Comparison of ENCODE assay signal across 24 cellular contexts in genomic region chr15:66960519-66960918, GRCh38.
DNase-seq lines count a peak whose midpoint lies in the region; ATAC-seq, FAIRE-seq and TF ChIP-seq lines count a peak whose summit lies in the region.
"Had no signal": no experiment of that assay in that cellular context is flagged by ENCODE, and none has a peak within 500 bp of the region (broad histone marks: within the 10 kb centered on the region; RNA-seq: fewer than 3 reads in every experiment).

No MANE protein-coding gene starts in this region.

- no peak for TF ChIP-seq EP300 in HepG2 (IDR thresholded peaks at IDR 0.05; ENCODE audit: low read depth in 2 of 2, low read length in 2 of 2)
- no peak for TF ChIP-seq EP300 in HepG2 (CRISPR knock-in tag; IDR thresholded peaks at IDR 0.05; ENCODE audit: borderline replicate concordance)
- TF ChIP-seq EP300 in K562 (IDR thresholded peaks at IDR 0.05; ENCODE audit: low read length): no peak

- POLR2A ChIA-PET in HepG2 (lab: Yijun Ruan, JAX) (no interaction called here), K562 (lab: Yijun Ruan, JAX) (no interaction called here)

- in situ Hi-C loops in HepG2 (cut with HindIII; ENCODE audit: extremely low pct_ligation_motif_present, low pct_unique_long_range_greater_than_20kb) (no loop called here), K562 (cut with MboI) (no loop called here)

- H3K27ac Mint-ChIP-seq in stimulated activated effector memory CD8-positive, alpha-beta T cell treated with anti-CD3 and anti-CD28 coated beads, Interleukin-12 subunit alpha, Interleukin-12 subunit beta, amount 100 ng/mL, for 72 hours: peak overlapping the region; percentile 74
- H3K27ac Mint-ChIP-seq: CD4-positive, alpha-beta T cell; HFFc6 had no signal

- TF ChIP-seq POLR2A in HepG2 (IDR thresholded peaks at IDR 0.05; ENCODE audit: insufficient read depth in 1 of 2, low read depth in 2 of 2, low read length in 2 of 2): no peak
- TF ChIP-seq POLR2A in right lobe of liver (IDR thresholded peaks at IDR 0.05): no peak
- no peak for TF ChIP-seq POLR2A in K562 (conservative IDR thresholded peaks at IDR 0.05)

- ATAC-seq in HepG2 (no peak), right lobe of liver (no peak), K562 (no peak)
- no peak for ATAC-seq in stimulated activated effector memory CD8-positive, alpha-beta T cell treated with anti-CD3 and anti-CD28 coated beads, Interleukin-12 subunit alpha, Interleukin-12 subunit beta, amount 100 ng/mL, for 72 hours

- DNase-seq in HepG2 (ENCODE audit: low spot score) (no peak), right lobe of liver (no peak), K562 (ENCODE audit: extremely low read depth in 1 of 4, low spot score in 3 of 4) (no peak), iPS-NIHi7 (ENCODE audit: extremely low spot score) (no peak), A172 (ENCODE audit: low spot score) (no peak)
- DNase-seq in stimulated activated effector memory CD8-positive, alpha-beta T cell treated with anti-CD3 and anti-CD28 coated beads, Interleukin-12 subunit alpha, Interleukin-12 subunit beta, amount 100 ng/mL, for 72 hours (ENCODE audit: low spot score in 2 of 2): no peak
- DNase-seq: ACHN; AML-193; BE2C; CD4-positive, alpha-beta T cell; CD8-positive, alpha-beta memory T cell; DMS 273 treated with DMSO at 0.1 percent for 48 hours; DMS79; EL; GOT3; HFFc6 had no signal

- BruUV-seq in HepG2 (replicated peaks; lab: Mats Ljungman, UMichigan) (no TSS peak), K562 (replicated peaks; lab: Mats Ljungman, UMichigan) (no TSS peak)

- peaks cover 9% of the 10 kb centered on the region for H3K4me1 Mint-ChIP-seq in stimulated activated effector memory CD8-positive, alpha-beta T cell treated with anti-CD3 and anti-CD28 coated beads, Interleukin-12 subunit alpha, Interleukin-12 subunit beta, amount 100 ng/mL, for 72 hours
- H3K4me1 Mint-ChIP-seq: CD8-positive, alpha-beta memory T cell had no signal

- WGBS in HepG2 (ENCODE audit: low lambda C conversion rate): 50% methylated on average over 4 of the region's 4 CpGs
- 92% methylated on average over 4 of the region's 4 CpGs for WGBS in right lobe of liver (ENCODE audit: insufficient coverage, low coverage, low lambda C conversion rate, missing lambda C conversion rate)
- 53% methylated on average over 4 of the region's 4 CpGs for WGBS in K562 (ENCODE audit: insufficient coverage, low coverage, missing lambda C conversion rate)

- H3K9me3 ChIP-seq in HepG2 (ENCODE audit: low read length): no peaks in the 10 kb centered on the region
- no peaks in the 10 kb centered on the region for H3K9me3 ChIP-seq in right lobe of liver
- H3K9me3 ChIP-seq in K562 (replicated peaks; ENCODE audit: control insufficient read depth, insufficient read depth, low read depth, low read length): no peaks in the 10 kb centered on the region
- H3K9me3 ChIP-seq: A549; BE2C; BLaER1 treated with 17β-estradiol and CSF1 and Interleukin-3, amounts not matched to agents 10 nM and 100 nM had no signal

- intact Hi-C loops in HepG2 (cut with micrococcal nuclease; ENCODE audit: unreplicated experiment) (no loop called here), right lobe of liver (cut with DNase I) (no loop called here), K562 (cut with micrococcal nuclease) (no loop called here)

- CTCF ChIA-PET in HepG2 (lab: Yijun Ruan, JAX; ENCODE audit: low intra/inter-chr PET ratio, low total read pairs) (no interaction called here), K562 (lab: Yijun Ruan, JAX; ENCODE audit: low intra/inter-chr PET ratio) (no interaction called here)

- H3K27me3 ChIP-seq in HepG2 (ENCODE audit: control insufficient read depth in 1 of 2, insufficient read depth in 2 of 2, low read length in 2 of 2): peaks cover 8 to 38% of the 10 kb centered on the region in 2 experiments; a peak in 3 of 5 replicates
- no peaks in the 10 kb centered on the region for H3K27me3 ChIP-seq in right lobe of liver
- peaks cover 0 to 6% of the 10 kb centered on the region in 2 experiments; a peak in 1 of 5 replicates for H3K27me3 ChIP-seq in K562 (ENCODE audit: control insufficient read depth in 2 of 2, insufficient read depth in 2 of 2, low read length in 2 of 2)
- H3K27me3 ChIP-seq: BE2C had no signal

- no peak overlapping the region for H3K4me3 Mint-ChIP-seq in stimulated activated effector memory CD8-positive, alpha-beta T cell treated with anti-CD3 and anti-CD28 coated beads, Interleukin-12 subunit alpha, Interleukin-12 subunit beta, amount 100 ng/mL, for 72 hours
- H3K4me3 Mint-ChIP-seq: CD14-positive monocyte; CD4-positive, alpha-beta T cell; CD8-positive, alpha-beta memory T cell; HFFc6 had no signal

- TF ChIP-seq CTCF in HepG2 (CRISPR knock-in tag; IDR thresholded peaks at IDR 0.05): no peak
- TF ChIP-seq CTCF in right lobe of liver (IDR thresholded peaks at IDR 0.05): no peak
- no peak for TF ChIP-seq CTCF in K562 (IDR thresholded peaks at IDR 0.05 in 2 of 3, conservative IDR thresholded peaks at IDR 0.05 in 1 of 3; ENCODE audit: insufficient read depth in 2 of 3, low read depth in 1 of 3, low read length in 3 of 3)

- H3K9me3 Mint-ChIP-seq in stimulated activated effector memory CD8-positive, alpha-beta T cell treated with anti-CD3 and anti-CD28 coated beads, Interleukin-12 subunit alpha, Interleukin-12 subunit beta, amount 100 ng/mL, for 72 hours: no peaks in the 10 kb centered on the region
- H3K9me3 Mint-ChIP-seq: CD14-positive monocyte; CD4-positive, alpha-beta T cell; CD8-positive, alpha-beta memory T cell; HFFc6 had no signal

- no peaks in the 10 kb centered on the region for H3K4me1 ChIP-seq in HepG2 (ENCODE audit: insufficient read depth, low read length)
- H3K4me1 ChIP-seq in right lobe of liver: no peaks in the 10 kb centered on the region
- peaks cover 3 to 5% of the 10 kb centered on the region in 2 experiments; a peak in 3 of 5 replicates for H3K4me1 ChIP-seq in K562 (replicated peaks in 1 of 2; ENCODE audit: control insufficient read depth in 2 of 2, insufficient read depth in 2 of 2, low read length in 2 of 2)
- H3K4me1 ChIP-seq: BE2C, HAP-1 had no signal

- H3K79me2 ChIP-seq in HepG2 (ENCODE audit: insufficient read depth, low read length) (no peaks in the 10 kb centered on the region), K562 (ENCODE audit: control insufficient read depth, insufficient read depth, low read length) (no peaks in the 10 kb centered on the region)

- H3K9ac ChIP-seq in HepG2 (ENCODE audit: insufficient read depth, low read depth, low read length): no peak overlapping the region
- H3K9ac ChIP-seq in K562 (ENCODE audit: insufficient read depth in 1 of 2, low read depth in 2 of 2, low read length in 2 of 2): no peak overlapping the region

- no peaks in the 10 kb centered on the region for H3K9me1 ChIP-seq in K562 (ENCODE audit: control insufficient read depth, insufficient read depth, low read length)

- no peak overlapping the region for H3K4me2 ChIP-seq in HepG2 (ENCODE audit: low read depth, low read length)
- no peak overlapping the region for H3K4me2 ChIP-seq in K562 (ENCODE audit: insufficient read depth, low read length)
- H3K4me2 ChIP-seq: A549 had no signal

- H3K36me3 ChIP-seq in HepG2 (replicated peaks in 1 of 2; ENCODE audit: control insufficient read depth in 1 of 2, insufficient read depth in 2 of 2, low read length in 2 of 2) (no peaks in the 10 kb centered on the region), right lobe of liver (no peaks in the 10 kb centered on the region), K562 (ENCODE audit: control insufficient read depth, insufficient read depth, low read length) (no peaks in the 10 kb centered on the region)
- H3K36me3 ChIP-seq: BE2C; BLaER1 treated with 17β-estradiol and CSF1 and Interleukin-3, amounts not matched to agents 10 nM and 100 nM; HAP-1 had no signal

- no peak for TF ChIP-seq RAD21 in HepG2 (CRISPR knock-in tag; IDR thresholded peaks at IDR 0.05)
- TF ChIP-seq RAD21 in K562 (CRISPR knock-in tag; conservative IDR thresholded peaks at IDR 0.05 in 1 of 2, IDR thresholded peaks at IDR 0.05 in 1 of 2): no peak

- H2AFZ ChIP-seq in HepG2 (ENCODE audit: low read length) (no peak overlapping the region), K562 (ENCODE audit: low read depth, low read length) (no peak overlapping the region)

- H4K20me1 ChIP-seq in HepG2 (ENCODE audit: insufficient read depth, low read length) (no peaks in the 10 kb centered on the region), K562 (replicated peaks; ENCODE audit: control insufficient read depth, insufficient read depth, low read length) (no peaks in the 10 kb centered on the region)
- H4K20me1 ChIP-seq: BLaER1 treated with 17β-estradiol and CSF1 and Interleukin-3, amounts not matched to agents 10 nM and 100 nM had no signal

- H3K27ac ChIP-seq in HepG2 (ENCODE audit: extremely low read length, insufficient read depth, low read length): no peak overlapping the region
- H3K27ac ChIP-seq in right lobe of liver: no peak overlapping the region
- no peak overlapping the region for H3K27ac ChIP-seq in K562 (ENCODE audit: extremely low read depth, low read depth, low read length)
- H3K27ac ChIP-seq: 22Rv1 had no signal

- FAIRE-seq in HepG2 (lab: Jason Lieb, UNC): no peak
- FAIRE-seq in K562 (lab: Jason Lieb, UNC): no peak
- FAIRE-seq: A549, D721Med, GM12892, H54 had no signal

- H3K4me3 ChIP-seq in HepG2 (replicated peaks in 1 of 3; ENCODE audit: insufficient read depth in 1 of 3, low read depth in 2 of 3, low read length in 3 of 3) (no peak overlapping the region), right lobe of liver (no peak overlapping the region), K562 (no peak overlapping the region)
- H3K4me3 ChIP-seq: A549; BLaER1 treated with 17β-estradiol and CSF1 and Interleukin-3, amounts not matched to agents 10 nM and 100 nM; HAP-1 had no signal

- no peaks in the 10 kb centered on the region for H3K36me3 Mint-ChIP-seq in stimulated activated effector memory CD8-positive, alpha-beta T cell treated with anti-CD3 and anti-CD28 coated beads, Interleukin-12 subunit alpha, Interleukin-12 subunit beta, amount 100 ng/mL, for 72 hours
- H3K36me3 Mint-ChIP-seq: CD14-positive monocyte had no signal

TF ChIP-seq in HepG2, 621 proteins besides CTCF, POLR2A, EP300 and RAD21:
- TF ChIP-seq ZNF12 (CRISPR knock-in tag; IDR thresholded peaks at IDR 0.05) (no peak), ZNF577 (CRISPR knock-in tag; IDR thresholded peaks at IDR 0.05; ENCODE audit: borderline replicate concordance, low read depth) (no peak), POLR2AphosphoS5 (IDR thresholded peaks at IDR 0.05; ENCODE audit: low read depth, low read length) (no peak), ZNF629 (CRISPR knock-in tag; conservative IDR thresholded peaks at IDR 0.05) (0 out of 2 replicates have a peak, but pooled peaks have one; percentile 48), KLF12 (CRISPR knock-in tag; IDR thresholded peaks at IDR 0.05; ENCODE audit: borderline replicate concordance) (no peak)

TF ChIP-seq in K562, 482 proteins besides CTCF, POLR2A, EP300 and RAD21 (continues in another document):
- TF ChIP-seq PHF20 (IDR thresholded peaks at IDR 0.05; ENCODE audit: partially characterized antibody): no peak

Comparison
In these comparisons a context has a peak if more than half of its experiments do, and no peak if none do; other contexts are left out.
1. Of the 241 proteins assayed by ChIP-seq in both HepG2 and K562: peak only in HepG2: none; only in K562: ADNP and KDM1A; in both: none; in neither: 239.